ENCODE assay signal across 36 cellular contexts in genomic region chr7:70268179-70268578, GRCh38.
A peak's percentile ranks its signal among the peaks of the same experiment; 100 is the strongest.
DNase-seq lines count a peak whose midpoint lies in the region; ATAC-seq, FAIRE-seq and TF ChIP-seq lines count a peak whose summit lies in the region.
"Had no signal": no experiment of that assay in that cellular context is flagged by ENCODE, and none has a peak within 500 bp of the region (broad histone marks: within the 10 kb centered on the region; RNA-seq: fewer than 3 reads in every experiment).

No MANE protein-coding gene starts in this region.

- 14 to 38% (median 21%) methylated on average over 2 of the region's 2 CpGs for WGBS in small intestine, 3 donors
- WGBS in spleen, 5 donors, result 69 to 83% (median 75%) methylated on average over 2 of the region's 2 CpGs

- H3K27me3 ChIP-seq in breast epithelium (no peaks in the 10 kb centered on the region), WERI-Rb-1 (ENCODE audit: insufficient read depth, low read depth, severe bottlenecking) (no peaks in the 10 kb centered on the region), small intestine (ENCODE audit: control insufficient read depth in 2 of 2, insufficient read depth in 2 of 2, low read length in 2 of 2) (no peaks in the 10 kb centered on the region), spleen (replicated peaks in 1 of 7) (no peaks in the 10 kb centered on the region)
- H3K27me3 ChIP-seq: BE2C; BLaER1; BLaER1 treated with 17β-estradiol and CSF1 and Interleukin-3, amounts not matched to agents 10 nM and 100 nM had no signal

- H3K36me3 Mint-ChIP-seq in stimulated activated memory B cell treated with anti-CD40 and anti-IgM and Interleukin-4, amounts not matched to agents 10 μg/mL and 1 μg/mL and 100 μg/mL, for 72 hours, result peaks cover 6% of the 10 kb centered on the region
- H3K36me3 Mint-ChIP-seq: CD14-positive monocyte; CD4-positive, alpha-beta memory T cell; CD4-positive, CD25-positive, alpha-beta regulatory T cell; CD8-positive, alpha-beta T cell had no signal

- in situ Hi-C loops in T47D (cut with HindIII; ENCODE audit: low pct_unique_long_range_greater_than_20kb, low sequenced_read_pairs), result no loop called here

- H3K36me3 ChIP-seq in breast epithelium, result no peaks in the 10 kb centered on the region
- H3K36me3 ChIP-seq in WERI-Rb-1, result no peaks in the 10 kb centered on the region
- no peaks in the 10 kb centered on the region for H3K36me3 ChIP-seq in small intestine (ENCODE audit: control insufficient read depth in 2 of 2, insufficient read depth in 2 of 2, low read length in 2 of 2)
- no peaks in the 10 kb centered on the region for H3K36me3 ChIP-seq in spleen
- H3K36me3 ChIP-seq: BE2C; BLaER1; BLaER1 treated with 17β-estradiol and CSF1 and Interleukin-3, amounts not matched to agents 10 nM and 100 nM had no signal

- no peaks in the 10 kb centered on the region for H3K9me3 ChIP-seq in breast epithelium
- H3K9me3 ChIP-seq in WERI-Rb-1 (ENCODE audit: severe bottlenecking), result no peaks in the 10 kb centered on the region
- H3K9me3 ChIP-seq in small intestine (ENCODE audit: control insufficient read depth, low read depth), result no peaks in the 10 kb centered on the region
- no peaks in the 10 kb centered on the region for H3K9me3 ChIP-seq in spleen
- H3K9me3 ChIP-seq: A549; BE2C; BLaER1; BLaER1 treated with 17β-estradiol and CSF1 and Interleukin-3, amounts not matched to agents 10 nM and 100 nM; Caco-2 had no signal

- no peak for FAIRE-seq in small intestine (lab: Jason Lieb, UNC)
- FAIRE-seq: A204.1, A549 had no signal

- no peaks in the 10 kb centered on the region for H3K27me3 Mint-ChIP-seq in stimulated activated memory B cell treated with anti-CD40 and anti-IgM and Interleukin-4, amounts not matched to agents 10 μg/mL and 1 μg/mL and 100 μg/mL, for 72 hours
- H3K27me3 Mint-ChIP-seq: B cell; CD4-positive, alpha-beta memory T cell; CD4-positive, alpha-beta T cell; CD4-positive, CD25-positive, alpha-beta regulatory T cell had no signal

- no peak for TF ChIP-seq POLR2A in breast epithelium (IDR thresholded peaks at IDR 0.05)
- TF ChIP-seq POLR2A in spleen (IDR thresholded peaks at IDR 0.05), result no peak

- H3K4me1 Mint-ChIP-seq in stimulated activated memory B cell treated with anti-CD40 and anti-IgM and Interleukin-4, amounts not matched to agents 10 μg/mL and 1 μg/mL and 100 μg/mL, for 72 hours, result no peaks in the 10 kb centered on the region
- H3K4me1 Mint-ChIP-seq: B cell; CD4-positive, alpha-beta memory T cell; CD4-positive, CD25-positive, alpha-beta regulatory T cell; CD8-positive, alpha-beta memory T cell had no signal

- TF ChIP-seq CTCF in breast epithelium (IDR thresholded peaks at IDR 0.05) (no peak), LNCaP clone FGC (IDR thresholded peaks at IDR 0.05; ENCODE audit: control insufficient read depth, extremely low read depth, insufficient read depth) (no peak), WERI-Rb-1 (IDR thresholded peaks at IDR 0.05; ENCODE audit: low read depth, low read length) (no peak), spleen (IDR thresholded peaks at IDR 0.05 in 8 of 11, conservative IDR thresholded peaks at IDR 0.05 in 3 of 11) (no peak)

- ATAC-seq in stimulated activated memory B cell treated with anti-CD40 and anti-IgM and Interleukin-4, amounts not matched to agents 10 μg/mL and 1 μg/mL and 100 μg/mL, for 72 hours, result no peak
- ATAC-seq: A549; CD8-positive, alpha-beta T cell had no signal

- intact Hi-C loops in breast epithelium (cut with DNase I; ENCODE audit: low total_unique reads) (no loop called here), spleen (cut with DNase I; ENCODE audit: low total_unique reads) (no loop called here)

- no peak overlapping the region for H3K27ac ChIP-seq in breast epithelium
- H3K27ac ChIP-seq in WERI-Rb-1, result peak overlapping the region; percentile 49
- no peak overlapping the region for H3K27ac ChIP-seq in small intestine (ENCODE audit: low read depth in 1 of 2, low read length in 1 of 2)
- no peak overlapping the region for H3K27ac ChIP-seq in spleen
- H3K27ac ChIP-seq: 22Rv1; A549; BLaER1; BLaER1 treated with 17β-estradiol and CSF1 and Interleukin-3, amounts not matched to agents 10 nM and 100 nM; C4-2B had no signal

- no peak overlapping the region for H3K27ac Mint-ChIP-seq in stimulated activated memory B cell treated with anti-CD40 and anti-IgM and Interleukin-4, amounts not matched to agents 10 μg/mL and 1 μg/mL and 100 μg/mL, for 72 hours
- H3K27ac Mint-ChIP-seq: B cell; CD14-positive monocyte; CD4-positive, alpha-beta memory T cell; CD4-positive, alpha-beta T cell; CD4-positive, CD25-positive, alpha-beta regulatory T cell; CD8-positive, alpha-beta memory T cell; CD8-positive, alpha-beta T cell had no signal

- H3K4me1 ChIP-seq in breast epithelium (no peaks in the 10 kb centered on the region), small intestine (ENCODE audit: control insufficient read depth in 2 of 2, insufficient read depth in 1 of 2, low read depth in 1 of 2, low read length in 1 of 2) (no peaks in the 10 kb centered on the region), spleen (no peaks in the 10 kb centered on the region)
- H3K4me1 ChIP-seq: A549; BLaER1; BLaER1 treated with 17β-estradiol and CSF1 and Interleukin-3, amounts not matched to agents 10 nM and 100 nM had no signal

- H3K9me3 Mint-ChIP-seq in stimulated activated memory B cell treated with anti-CD40 and anti-IgM and Interleukin-4, amounts not matched to agents 10 μg/mL and 1 μg/mL and 100 μg/mL, for 72 hours, result no peaks in the 10 kb centered on the region
- H3K9me3 Mint-ChIP-seq: CD14-positive monocyte; CD4-positive, alpha-beta memory T cell; CD4-positive, alpha-beta T cell; CD8-positive, alpha-beta T cell had no signal

- H3K4me3 Mint-ChIP-seq in stimulated activated memory B cell treated with anti-CD40 and anti-IgM and Interleukin-4, amounts not matched to agents 10 μg/mL and 1 μg/mL and 100 μg/mL, for 72 hours, result no peak overlapping the region
- H3K4me3 Mint-ChIP-seq: B cell; CD14-positive monocyte; CD4-positive, alpha-beta memory T cell; CD4-positive, alpha-beta T cell; CD4-positive, CD25-positive, alpha-beta regulatory T cell; CD8-positive, alpha-beta memory T cell; CD8-positive, alpha-beta T cell had no signal

- H3K4me3 ChIP-seq in breast epithelium (no peak overlapping the region), LNCaP clone FGC (ENCODE audit: low read depth, low read length) (no peak overlapping the region), WERI-Rb-1 (ENCODE audit: low read depth, low read length) (peak overlapping the region; percentile 17), small intestine (ENCODE audit: low read depth in 1 of 2, low read length in 2 of 2) (no peak overlapping the region), spleen (no peak overlapping the region)
- H3K4me3 ChIP-seq: A549; BLaER1; BLaER1 treated with 17β-estradiol and CSF1 and Interleukin-3, amounts not matched to agents 10 nM and 100 nM had no signal

- DNase-seq in T47D (ENCODE audit: low read depth in 1 of 2, low spot score in 1 of 2) (peak; percentile 13 to 73), breast epithelium (ENCODE audit: low spot score in 2 of 2) (no peak), LNCaP clone FGC (ENCODE audit: low read depth) (peak; percentile 7), WERI-Rb-1 (no peak), small intestine (peak; percentile 2), spleen (no peak), mucosa of gallbladder (ENCODE audit: low spot score) (no peak)
- DNase-seq: 8988T; ACHN; AML-193; BE2C; C1 segment of cervical spinal cord; Caco-2; Calu3; CD4-positive, alpha-beta memory T cell; CD4-positive, alpha-beta T cell; CD4-positive, CD25-positive, alpha-beta regulatory T cell; CD8-positive, alpha-beta memory T cell; CD8-positive, alpha-beta T cell; COR-L47; DMS 273 treated with DMSO at 0.1 percent for 48 hours; DMS153; DMS53; DMS79; DMS79 treated with DMSO at 0.1 percent for 48 hours; DND-41; EL had no signal

Comparison
In these comparisons a context has a peak if more than half of its experiments do, and no peak if none do; other contexts are left out.
1. DNase-seq: peak in T47D (2 of 2), LNCaP clone FGC (single experiment) and small intestine (single experiment); none in breast epithelium (0 of 2), WERI-Rb-1 (single experiment), spleen (single experiment) and mucosa of gallbladder (single experiment).